24 cellular contexts compared by ENCODE assay signal in genomic region chr11:124916370-124916710, GRCh38. TPM values are rescaled to one million over a fixed set of nuclear protein-coding genes. Genes with fewer than 3 reads are reported as not detected.
"Had no signal": no experiment of that assay in that cellular context is flagged by ENCODE, and none has a peak within 500 bp of the region (broad histone marks: within the 10 kb centered on the region; RNA-seq: fewer than 3 reads in every experiment).

No MANE protein-coding gene starts in this region.

- H3K4me3 ChIP-seq: K562 had no signal

- ATAC-seq: activated CD8-positive, alpha-beta memory T cell treated with anti-CD3 and anti-CD28 coated beads, Interleukin-2, amount 10 ng/mL, durations not matched to agents 7 days and 5 days; activated naive CD4-positive, alpha-beta T cell treated with anti-CD3 and anti-CD28 coated beads, Interleukin-2, amount 50 U/mL, for 72 hours; activated naive CD8-positive, alpha-beta T cell treated with anti-CD3 and anti-CD28 coated beads, Interleukin-2, amount 50 U/mL, for 24 hours; activated T-cell treated with anti-CD3 and anti-CD28 coated beads, Interleukin-2, amount 50 U/mL, for 4 hours; K562; T-helper 17 cell had no signal

- DNase-seq: activated B cell treated with CpG ODN at 0.5 μM for 24 hours; activated CD4-positive, alpha-beta T cell treated with anti-CD3 and anti-CD28 coated beads for 1 hour; activated CD4-positive, alpha-beta T cell treated with anti-CD3 and anti-CD28 coated beads, Interleukin-2, amount 10 ng/mL, durations not matched to agents 24 days and 14 days; activated CD4-positive, alpha-beta T cell treated with anti-CD3 and anti-CD28 coated beads, Interleukin-2, amount 50 U/mL, for 48 hours; activated CD8-positive, alpha-beta memory T cell treated with anti-CD3 and anti-CD28 coated beads, Interleukin-2, amount 10 ng/mL, durations not matched to agents 7 days and 5 days; activated effector memory CD4-positive, alpha-beta T cell treated with anti-CD3 and anti-CD28 coated beads, Interleukin-2, amount 50 U/mL, for 16 hours; activated naive CD4-positive, alpha-beta T cell treated with Interleukin-2 at 50 U/mL for 16 hours; activated naive CD8-positive, alpha-beta T cell treated with anti-CD3 and anti-CD28 coated beads, Interleukin-2, amount 50 U/mL, for 24 hours; activated T-cell treated with anti-CD3 and anti-CD28 coated beads, Interleukin-2, amount 50 U/mL, for 4 hours; amniotic stem cell; Karpas-422; NCI-H1105 treated with DMSO at 0.1 percent for 48 hours; NCI-H1436 treated with DMSO at 0.1 percent for 48 hours; NCI-H187; NCI-H2227 treated with DMSO at 0.1 percent for 48 hours; NCI-H774; SIG-M5; T-helper 17 cell; T1000 had no signal

RNA-seq across cellular contexts. Expression of gene HEPN1, which starts 2.7 kb away (rescaled TPM):
- total RNA-seq: activated B cell treated with CpG ODN at 0.5 μM for 24 hours; activated CD4-positive, alpha-beta T cell treated with anti-CD3 and anti-CD28 coated beads, Interleukin-2, amount 10 ng/mL, durations not matched to agents 24 days and 14 days; activated CD8-positive, alpha-beta memory T cell treated with anti-CD3 and anti-CD28 coated beads, Interleukin-2, amount 10 ng/mL, durations not matched to agents 7 days and 5 days; activated naive CD4-positive, alpha-beta T cell treated with anti-CD3 and anti-CD28 coated beads, Interleukin-2, amount 50 U/mL, for 72 hours; activated T-cell treated with anti-CD3 and anti-CD28 coated beads, Interleukin-2, amount 50 U/mL, for 4 hours; astrocyte; K562; OCI-LY7; RPMI7951; T-helper 17 cell had no signal

RNA-seq across cellular contexts. Expression of gene ROBO4, which starts 18.7 kb away (rescaled TPM):
- total RNA-seq: activated B cell treated with CpG ODN at 0.5 μM for 24 hours; activated CD4-positive, alpha-beta T cell treated with anti-CD3 and anti-CD28 coated beads, Interleukin-2, amount 10 ng/mL, durations not matched to agents 24 days and 14 days; activated CD8-positive, alpha-beta memory T cell treated with anti-CD3 and anti-CD28 coated beads, Interleukin-2, amount 10 ng/mL, durations not matched to agents 7 days and 5 days; activated naive CD4-positive, alpha-beta T cell treated with anti-CD3 and anti-CD28 coated beads, Interleukin-2, amount 50 U/mL, for 72 hours; activated T-cell treated with anti-CD3 and anti-CD28 coated beads, Interleukin-2, amount 50 U/mL, for 4 hours; K562; OCI-LY7; T-helper 17 cell had no signal

RNA-seq across cellular contexts. Expression of gene HEPACAM, which starts 19.5 kb away (rescaled TPM):
- total RNA-seq: activated B cell treated with CpG ODN at 0.5 μM for 24 hours; activated CD4-positive, alpha-beta T cell treated with anti-CD3 and anti-CD28 coated beads, Interleukin-2, amount 10 ng/mL, durations not matched to agents 24 days and 14 days; activated CD8-positive, alpha-beta memory T cell treated with anti-CD3 and anti-CD28 coated beads, Interleukin-2, amount 10 ng/mL, durations not matched to agents 7 days and 5 days; activated naive CD4-positive, alpha-beta T cell treated with anti-CD3 and anti-CD28 coated beads, Interleukin-2, amount 50 U/mL, for 72 hours; activated T-cell treated with anti-CD3 and anti-CD28 coated beads, Interleukin-2, amount 50 U/mL, for 4 hours; astrocyte; K562; OCI-LY7; RPMI7951; T-helper 17 cell had no signal
